In the genomic region with DNA sequence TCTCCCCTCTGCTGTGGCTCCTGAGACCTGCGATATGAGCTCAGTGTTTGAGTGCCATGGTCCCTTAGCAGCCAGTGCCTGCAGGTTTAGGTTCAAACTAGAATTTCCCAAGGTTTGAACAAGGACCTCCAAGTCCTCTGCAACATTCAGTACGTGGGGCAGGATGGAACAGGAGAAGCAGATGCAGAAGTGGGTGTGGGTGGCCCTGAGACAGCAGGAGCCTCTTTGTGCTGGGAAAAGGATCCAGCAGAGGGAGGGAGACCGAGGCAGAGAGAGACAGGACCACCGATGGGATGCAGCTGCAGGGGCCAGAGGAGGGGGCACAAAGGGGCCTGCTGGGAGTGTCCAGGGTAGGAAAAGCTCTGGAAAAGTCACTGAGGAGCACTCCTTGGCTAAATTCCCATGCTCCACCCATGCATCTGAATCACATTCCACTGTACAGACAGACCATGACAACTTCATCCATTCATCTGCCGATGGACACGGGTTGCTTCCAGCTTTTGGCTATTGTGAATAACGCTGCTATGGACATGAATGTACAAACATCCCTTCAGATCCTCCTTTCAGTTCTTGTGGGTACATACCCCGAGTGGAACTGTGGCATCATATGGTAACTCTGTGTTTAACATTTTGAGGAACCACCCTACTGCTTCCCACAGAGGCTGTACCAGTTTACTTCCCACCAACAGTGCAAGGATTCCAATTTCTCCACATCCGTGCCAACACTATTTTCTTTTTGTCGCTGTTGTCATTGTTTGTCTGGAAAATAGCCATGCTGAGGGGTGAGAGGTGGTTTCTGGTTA, we compare ENCODE assay signal across 16 cellular contexts. TPM values are rescaled to one million over a fixed set of nuclear protein-coding genes. Genes with fewer than 3 reads are reported as not detected.
A peak's percentile ranks its signal among the peaks of the same experiment; 100 is the strongest.
DNase-seq lines count a peak whose midpoint lies in the region; ATAC-seq and TF ChIP-seq lines count a peak whose summit lies in the region.
"Had no signal": no experiment of that assay in that cellular context is flagged by ENCODE, and none has a peak within 500 bp of the region (broad histone marks: within the 10 kb centered on the region; RNA-seq: fewer than 3 reads in every experiment).

No MANE protein-coding gene starts in this region.

- H3K4me3 Mint-ChIP-seq in activated naive CD8-positive, alpha-beta T cell = no peak overlapping the region
- H3K4me3 Mint-ChIP-seq in activated naive CD8-positive, alpha-beta T cell treated with anti-CD3 and anti-CD28 coated beads, Interleukin-2, amount 50 U/mL, for 24 hours = no peak overlapping the region
- no peak overlapping the region for H3K4me3 Mint-ChIP-seq in stimulated activated memory B cell treated with anti-CD40 and anti-IgM and Interleukin-4, amounts not matched to agents 10 μg/mL and 1 μg/mL and 100 μg/mL, for 72 hours

- POLR2A ChIA-PET in OCI-LY7 (lab: Charles Lee) = no interaction called here

- intact Hi-C loops in OCI-LY7 (cut with micrococcal nuclease; ENCODE audit: unreplicated experiment) = no loop called here

- no peaks in the 10 kb centered on the region for H4K20me1 ChIP-seq in OCI-LY7 (ENCODE audit: insufficient read depth, low read length)

- H3K9me3 Mint-ChIP-seq in activated naive CD8-positive, alpha-beta T cell (ENCODE audit: low read depth) = no peaks in the 10 kb centered on the region
- no peaks in the 10 kb centered on the region for H3K9me3 Mint-ChIP-seq in activated naive CD8-positive, alpha-beta T cell treated with anti-CD3 and anti-CD28 coated beads, Interleukin-2, amount 50 U/mL, for 24 hours
- peaks cover 4% of the 10 kb centered on the region for H3K9me3 Mint-ChIP-seq in stimulated activated memory B cell treated with anti-CD40 and anti-IgM and Interleukin-4, amounts not matched to agents 10 μg/mL and 1 μg/mL and 100 μg/mL, for 72 hours

- no peak for TF ChIP-seq CTCF in OCI-LY7 (conservative IDR thresholded peaks at IDR 0.05; ENCODE audit: low read length)

- no peaks in the 10 kb centered on the region for H3K79me2 ChIP-seq in OCI-LY7 (ENCODE audit: insufficient read depth, low read depth, low read length)

- peaks cover 26% of the 10 kb centered on the region for H3K4me1 ChIP-seq in OCI-LY7 (ENCODE audit: insufficient read depth, low read length, poor library complexity, severe bottlenecking)

- H3K27ac ChIP-seq in OCI-LY7 (ENCODE audit: low read depth, low read length, poor library complexity, severe bottlenecking) = no peak overlapping the region

- H3K4me3 ChIP-seq in OCI-LY7 (ENCODE audit: low read depth, low read length, poor library complexity, severe bottlenecking) = no peak overlapping the region

- H3K9me2 ChIP-seq in OCI-LY7 (ENCODE audit: insufficient read depth, low read length) = no peaks in the 10 kb centered on the region

- H3K27ac Mint-ChIP-seq in activated naive CD8-positive, alpha-beta T cell = peak overlapping the region; percentile 88
- no peak overlapping the region for H3K27ac Mint-ChIP-seq in activated naive CD8-positive, alpha-beta T cell treated with anti-CD3 and anti-CD28 coated beads, Interleukin-2, amount 50 U/mL, for 24 hours
- H3K27ac Mint-ChIP-seq in stimulated activated memory B cell treated with anti-CD40 and anti-IgM and Interleukin-4, amounts not matched to agents 10 μg/mL and 1 μg/mL and 100 μg/mL, for 72 hours = peak overlapping the region; percentile 39

- H3K9me3 ChIP-seq in OCI-LY7 (ENCODE audit: low read length) = no peaks in the 10 kb centered on the region

- no peaks in the 10 kb centered on the region for H3K27me3 Mint-ChIP-seq in activated naive CD8-positive, alpha-beta T cell
- H3K27me3 Mint-ChIP-seq in activated naive CD8-positive, alpha-beta T cell treated with anti-CD3 and anti-CD28 coated beads, Interleukin-2, amount 50 U/mL, for 24 hours = no peaks in the 10 kb centered on the region
- H3K27me3 Mint-ChIP-seq in stimulated activated memory B cell treated with anti-CD40 and anti-IgM and Interleukin-4, amounts not matched to agents 10 μg/mL and 1 μg/mL and 100 μg/mL, for 72 hours = no peaks in the 10 kb centered on the region

- H3K4me1 Mint-ChIP-seq in activated naive CD8-positive, alpha-beta T cell (ENCODE audit: low read depth) = peaks cover 63% of the 10 kb centered on the region
- H3K4me1 Mint-ChIP-seq in activated naive CD8-positive, alpha-beta T cell treated with anti-CD3 and anti-CD28 coated beads, Interleukin-2, amount 50 U/mL, for 24 hours = peaks cover 57% of the 10 kb centered on the region
- H3K4me1 Mint-ChIP-seq in stimulated activated memory B cell treated with anti-CD40 and anti-IgM and Interleukin-4, amounts not matched to agents 10 μg/mL and 1 μg/mL and 100 μg/mL, for 72 hours = peaks cover 75% of the 10 kb centered on the region

- no peak for ATAC-seq in activated naive CD8-positive, alpha-beta T cell treated with anti-CD3 and anti-CD28 coated beads, Interleukin-2, amount 50 U/mL, for 24 hours
- ATAC-seq in stimulated activated memory B cell treated with anti-CD40 and anti-IgM and Interleukin-4, amounts not matched to agents 10 μg/mL and 1 μg/mL and 100 μg/mL, for 72 hours = no peak
- no peak for ATAC-seq in HG03342 (IDR thresholded peaks at IDR 0.05; ENCODE audit: unreplicated experiment)
- ATAC-seq: HCT116, Panc1 had no signal

- peaks cover 8% of the 10 kb centered on the region for H3K36me3 Mint-ChIP-seq in activated naive CD8-positive, alpha-beta T cell
- peaks cover 25% of the 10 kb centered on the region for H3K36me3 Mint-ChIP-seq in activated naive CD8-positive, alpha-beta T cell treated with anti-CD3 and anti-CD28 coated beads, Interleukin-2, amount 50 U/mL, for 24 hours (ENCODE audit: low read depth)
- H3K36me3 Mint-ChIP-seq in stimulated activated memory B cell treated with anti-CD40 and anti-IgM and Interleukin-4, amounts not matched to agents 10 μg/mL and 1 μg/mL and 100 μg/mL, for 72 hours = peaks cover 62% of the 10 kb centered on the region

- CTCF ChIA-PET in OCI-LY7 (lab: Charles Lee; ENCODE audit: unreplicated experiment) = no interaction called here

- H2AFZ ChIP-seq in OCI-LY7 (ENCODE audit: low read length) = no peak overlapping the region

- no peak for DNase-seq in activated naive CD8-positive, alpha-beta T cell treated with anti-CD3 and anti-CD28 coated beads, Interleukin-2, amount 50 U/mL, for 24 hours
- DNase-seq in SW480 (ENCODE audit: low spot score) (peak; percentile 7), foreskin melanocyte (peak; percentile 4), OCI-LY7 (ENCODE audit: low spot score) (no peak)
- no peak for DNase-seq in effector CD4-positive, alpha-beta T cell
- DNase-seq: activated CD8-positive, alpha-beta memory T cell treated with anti-CD3 and anti-CD28 coated beads, Interleukin-2, amount 50 U/mL, for 4 hours; mesenchymal stem cell; NCI-H1092 treated with DMSO at 0.1 percent for 48 hours; stimulated activated CD4-positive, alpha-beta T cell treated with anti-CD3 and anti-CD28 coated beads, Interleukin-1b, Interleukin-23, amount 100 ng/mL, for 48 hours; T1000 had no signal

- no peaks in the 10 kb centered on the region; the same call in 1 of the 2 replicates for H3K36me3 ChIP-seq in OCI-LY7 (ENCODE audit: insufficient read depth, low read length)

- H3K4me2 ChIP-seq in OCI-LY7 (ENCODE audit: low read length) = no peak overlapping the region

- BruUV-seq in OCI-LY7 (replicated peaks; lab: Mats Ljungman, UMichigan) = no TSS peak

RNA-seq across cellular contexts. Expression of gene SUSD3, which starts 26.7 kb away (rescaled TPM):
- 160 and 201 TPM in 2 replicates for total RNA-seq in OCI-LY7 (2014; rRNA removed; shearing (Covaris generic))
- 94.1 and 116 TPM in 2 replicates for total RNA-seq in OCI-LY7 (2022)
- total RNA-seq: endothelial cell of umbilical vein had no signal

Comparison
In these comparisons a context has a peak if more than half of its experiments do, and no peak if none do; other contexts are left out.
1. DNase-seq: peak in SW480 (single experiment) and foreskin melanocyte (single experiment); none in activated naive CD8-positive, alpha-beta T cell treated with anti-CD3 and anti-CD28 coated beads, Interleukin-2, amount 50 U/mL, for 24 hours (single experiment), OCI-LY7 (single experiment) and effector CD4-positive, alpha-beta T cell (single experiment).